Comparison of ENCODE assay signal across 10 cellular contexts in genomic region chr7:6221340-6222319, GRCh38. TPM values are rescaled to one million over a fixed set of nuclear protein-coding genes. Genes with fewer than 3 reads are reported as not detected.
A peak's percentile ranks its signal among the peaks of the same experiment; 100 is the strongest.
DNase-seq lines count a peak whose midpoint lies in the region; ATAC-seq, FAIRE-seq and TF ChIP-seq lines count a peak whose summit lies in the region.
"Had no signal": no experiment of that assay in that cellular context is flagged by ENCODE, and none has a peak within 500 bp of the region (broad histone marks: within the 10 kb centered on the region; RNA-seq: fewer than 3 reads in every experiment).

No MANE protein-coding gene starts in this region.

- no peak overlapping the region for H4K5ac ChIP-seq in mesendoderm (ENCODE audit: low read length)

- H3K4me1 ChIP-seq in small intestine (ENCODE audit: control insufficient read depth in 2 of 2, insufficient read depth in 1 of 2, low read depth in 1 of 2, low read length in 1 of 2) (no peaks in the 10 kb centered on the region), mesendoderm (ENCODE audit: control insufficient read depth, low read depth, low read length) (no peaks in the 10 kb centered on the region)

- WGBS in small intestine, 3 donors: 69 to 86% (median 75%) methylated on average over 9 of the region's 9 CpGs
- WGBS in mesendoderm (ENCODE audit: extremely low coverage, insufficient coverage, low lambda C conversion rate): no CpG with 5 or more reads among the region's 9 CpGs

- H3K9me3 ChIP-seq in small intestine (ENCODE audit: control insufficient read depth, low read depth): no peaks in the 10 kb centered on the region

- no peaks in the 10 kb centered on the region for H3K79me2 ChIP-seq in mesendoderm (ENCODE audit: control insufficient read depth, insufficient read depth, low read length)

- no peak for FAIRE-seq in small intestine (lab: Jason Lieb, UNC)

- H3K9me3 Mint-ChIP-seq in activated naive CD4-positive, alpha-beta T cell treated with anti-CD3 and anti-CD28 coated beads, Interleukin-2, amount 50 U/mL, for 72 hours: no peaks in the 10 kb centered on the region

- H3K56ac ChIP-seq in mesendoderm (ENCODE audit: low read length): no peak overlapping the region

- no peak overlapping the region for H3K18ac ChIP-seq in mesendoderm (ENCODE audit: low read length)

- peak overlapping the region; percentile 34 to 82 for H3K27ac Mint-ChIP-seq in activated naive CD4-positive, alpha-beta T cell treated with anti-CD3 and anti-CD28 coated beads, Interleukin-2, amount 50 U/mL, for 72 hours

- no peak overlapping the region for H3K23ac ChIP-seq in mesendoderm (ENCODE audit: low read length)

- no peak overlapping the region for H2BK5ac ChIP-seq in mesendoderm (ENCODE audit: low read length)

- H3K36me3 ChIP-seq in small intestine (ENCODE audit: control insufficient read depth in 2 of 2, insufficient read depth in 2 of 2, low read length in 2 of 2) (no peaks in the 10 kb centered on the region), mesendoderm (ENCODE audit: control insufficient read depth, insufficient read depth, low read length) (no peaks in the 10 kb centered on the region)

- no peak overlapping the region for H3K4ac ChIP-seq in mesendoderm (ENCODE audit: low read depth, low read length)

- H2BK120ac ChIP-seq in mesendoderm (ENCODE audit: low read depth, low read length): no peak overlapping the region

- no peak overlapping the region for H3K9ac ChIP-seq in mesendoderm (ENCODE audit: low read length)

- DNase-seq in GM12865 (ENCODE audit: low read depth): peak; percentile 24
- DNase-seq in NOMO-1 (lab: John Stamatoyannopoulos, UW; ENCODE audit: unreplicated experiment in 2 of 2): peak; percentile 74 to 95
- DNase-seq in activated naive CD4-positive, alpha-beta T cell treated with anti-CD3 and anti-CD28 coated beads, Interleukin-2, amount 50 U/mL, for 72 hours (ENCODE audit: low spot score in 2 of 2): peak in 1 of 2 donors; percentile 28
- DNase-seq in small intestine: peak; percentile 7
- DNase-seq in GM19238 (ENCODE audit: insufficient read length, low spot score): no peak
- no peak for DNase-seq in COLO668 (lab: John Stamatoyannopoulos, UW; ENCODE audit: unreplicated experiment)
- DNase-seq in mesendoderm: no peak
- no peak for DNase-seq in NCI-H524 (lab: John Stamatoyannopoulos, UW)
- DNase-seq: hypothalamus, NCI-H524 treated with DMSO at 0.1 percent for 48 hours had no signal

- no peak overlapping the region for H3K4me2 ChIP-seq in mesendoderm (ENCODE audit: low read length)

- H3K36me3 Mint-ChIP-seq in activated naive CD4-positive, alpha-beta T cell treated with anti-CD3 and anti-CD28 coated beads, Interleukin-2, amount 50 U/mL, for 72 hours: no peaks in the 10 kb centered on the region

- ATAC-seq in activated naive CD4-positive, alpha-beta T cell treated with anti-CD3 and anti-CD28 coated beads, Interleukin-2, amount 50 U/mL, for 72 hours: peak; percentile 99 to 100

- H2BK15ac ChIP-seq in mesendoderm (replicated peaks; ENCODE audit: low read depth): no peak overlapping the region

- no peak overlapping the region for H2AK5ac ChIP-seq in mesendoderm (ENCODE audit: low read length)

- H3K27ac ChIP-seq in small intestine (ENCODE audit: low read depth in 1 of 2, low read length in 1 of 2) (peak overlapping the region in 1 of 2 donors; percentile 52), mesendoderm (ENCODE audit: low read depth, low read length) (no peak overlapping the region)

- no peak for TF ChIP-seq CTCF in GM12865 (IDR thresholded peaks at IDR 0.05; ENCODE audit: insufficient read depth, low read depth, low read length, missing control alignments)

- no peaks in the 10 kb centered on the region for H3K27me3 ChIP-seq in small intestine (ENCODE audit: control insufficient read depth in 2 of 2, insufficient read depth in 2 of 2, low read length in 2 of 2)
- no peaks in the 10 kb centered on the region for H3K27me3 ChIP-seq in mesendoderm (ENCODE audit: insufficient read depth, low read length, poor library complexity)

- H3K4me3 ChIP-seq in GM12865 (ENCODE audit: low read depth, low read length) (no peak overlapping the region), small intestine (ENCODE audit: low read depth in 1 of 2, low read length in 2 of 2) (no peak overlapping the region), mesendoderm (ENCODE audit: low read length) (no peak overlapping the region)

- H4K8ac ChIP-seq in mesendoderm (ENCODE audit: low read depth, low read length): no peak overlapping the region

- peaks cover 3% of the 10 kb centered on the region for H3K79me1 ChIP-seq in mesendoderm (ENCODE audit: low read length)

RNA-seq across cellular contexts. Expression of gene CYTH3, which starts 50.8 kb away (rescaled TPM):
- 1 to 10 TPM; 1.2 to 2.4 TPM for total RNA-seq in activated naive CD4-positive, alpha-beta T cell treated with anti-CD3 and anti-CD28 coated beads, Interleukin-2, amount 50 U/mL, for 72 hours
- 10 to 100 TPM; 21.3 to 24.6 (median 24.2) TPM for polyA plus RNA-seq in small intestine
- polyA plus RNA-seq in mesendoderm (2013, experiment 1 of 2): 9.0 TPM
- 9.2 TPM for polyA plus RNA-seq in mesendoderm (2013, experiment 2 of 2)

Comparison
In these comparisons a context has a peak if more than half of its experiments do, and no peak if none do; other contexts are left out.
1. DNase-seq: peak in GM12865 (single experiment), NOMO-1 (2 of 2) and small intestine (single experiment); none in GM19238 (single experiment), COLO668 (single experiment), mesendoderm (single experiment) and NCI-H524 (0 of 2).